In genomic region chr3:115760722-115761121, GRCh38 we compare ENCODE assay signal across 16 cellular contexts.
A peak's percentile ranks its signal among the peaks of the same experiment; 100 is the strongest.
DNase-seq lines count a peak whose midpoint lies in the region; ATAC-seq and TF ChIP-seq lines count a peak whose summit lies in the region.
"Had no signal": no experiment of that assay in that cellular context is flagged by ENCODE, and none has a peak within 500 bp of the region (broad histone marks: within the 10 kb centered on the region; RNA-seq: fewer than 3 reads in every experiment).

No MANE protein-coding gene starts in this region.

- H3K27ac ChIP-seq in neuronal stem cell (replicated peaks; ENCODE audit: low read length) = no peak overlapping the region
- H3K27ac ChIP-seq: KMS-11 had no signal

- H3K4me3 ChIP-seq in neuronal stem cell (ENCODE audit: low read length in 2 of 2) = no peak overlapping the region
- H3K4me3 ChIP-seq: MG63 had no signal

- no peak overlapping the region for H3K4ac ChIP-seq in neuronal stem cell (ENCODE audit: low read length)

- no peak overlapping the region for H2BK15ac ChIP-seq in neuronal stem cell (ENCODE audit: low read length)

- H2BK12ac ChIP-seq in neuronal stem cell (ENCODE audit: low read length) = no peak overlapping the region

- WGBS in neuronal stem cell (ENCODE audit: extremely low coverage in 2 of 2, insufficient read length in 2 of 2, insufficient replicate concordance in 1 of 2), 2 donors = no CpG with 5 or more reads among the region's 3 CpGs

- H3K23ac ChIP-seq in neuronal stem cell (ENCODE audit: low read depth, low read length, poor library complexity) = no peak overlapping the region

- DNase-seq in DMS79 treated with DMSO at 0.1 percent for 48 hours (lab: John Stamatoyannopoulos, UW) (peak; percentile 16), NCI-H2171 (lab: John Stamatoyannopoulos, UW) (peak; percentile 53), neuronal stem cell (ENCODE audit: low spot score) (no peak)
- no peak for DNase-seq in activated effector memory CD4-positive, alpha-beta T cell treated with anti-CD3 and anti-CD28 coated beads, Interleukin-2, amount 50 U/mL, for 16 hours
- DNase-seq: CD4-positive, alpha-beta memory T cell; EL; H7; MG63; NCI-H1092 treated with DMSO at 0.1 percent for 48 hours; NCI-H1930; NCI-H2227 treated with DMSO at 0.1 percent for 48 hours; T-helper 1 cell had no signal

- ATAC-seq in SK-N-SH treated with all-trans-retinoic acid at 6 μM for 48 hours (no peak; the same call in 2 of the 3 replicates), HG02840 (IDR thresholded peaks at IDR 0.05; ENCODE audit: low FRiP score, unreplicated experiment) (no peak), GM21528 (IDR thresholded peaks at IDR 0.05; ENCODE audit: low FRiP score, unreplicated experiment) (no peak)

- H3K9me3 ChIP-seq in neuronal stem cell (replicated peaks in 1 of 2; ENCODE audit: control insufficient read depth in 2 of 2, insufficient read depth in 1 of 2, low read depth in 1 of 2, low read length in 2 of 2) = no peaks in the 10 kb centered on the region
- H3K9me3 ChIP-seq: MG63 had no signal

- peak overlapping the region; percentile 9 for H3K9ac ChIP-seq in neuronal stem cell (ENCODE audit: low read depth, low read length, poor library complexity)
- H3K9ac ChIP-seq: KMS-11 had no signal

- H3K18ac ChIP-seq in neuronal stem cell (ENCODE audit: low read length) = no peak overlapping the region

- H3K4me1 ChIP-seq in neuronal stem cell (ENCODE audit: control insufficient read depth in 2 of 2, insufficient read depth in 1 of 2, low read depth in 1 of 2, low read length in 2 of 2) = no peaks in the 10 kb centered on the region

- H2BK120ac ChIP-seq in neuronal stem cell (ENCODE audit: low read depth, low read length) = no peak overlapping the region

- no peak overlapping the region for H3K4me2 ChIP-seq in neuronal stem cell (ENCODE audit: insufficient read depth, low read length, poor library complexity, severe bottlenecking)
- H3K4me2 ChIP-seq: KMS-11 had no signal

- H2AFZ ChIP-seq in neuronal stem cell (ENCODE audit: low read length) = no peak overlapping the region

- H3K79me1 ChIP-seq in neuronal stem cell (ENCODE audit: low read depth, low read length) = no peaks in the 10 kb centered on the region

- no peak overlapping the region for H4K91ac ChIP-seq in neuronal stem cell (ENCODE audit: low read depth, low read length, poor library complexity)

- H2AK5ac ChIP-seq in neuronal stem cell (ENCODE audit: low read depth, low read length) = no peak overlapping the region

- no peak overlapping the region for H4K8ac ChIP-seq in neuronal stem cell (ENCODE audit: low read depth, low read length)

- H3K36me3 ChIP-seq in neuronal stem cell (replicated peaks in 1 of 2; ENCODE audit: control insufficient read depth in 2 of 2, insufficient read depth in 2 of 2, low read length in 2 of 2) = no peaks in the 10 kb centered on the region
- H3K36me3 ChIP-seq: MG63 had no signal

- no peak overlapping the region for H2BK5ac ChIP-seq in neuronal stem cell (ENCODE audit: low read length)

- no peaks in the 10 kb centered on the region for H3K27me3 ChIP-seq in neuronal stem cell (ENCODE audit: control insufficient read depth in 3 of 3, insufficient read depth in 3 of 3, low read depth in 1 of 3, low read length in 3 of 3)
- H3K27me3 ChIP-seq: MG63 had no signal

- H3K14ac ChIP-seq in neuronal stem cell (ENCODE audit: low read length) = no peak overlapping the region

TF ChIP-seq in SK-N-SH treated with all-trans-retinoic acid at 6 μM for 48 hours, 23 proteins besides CTCF, POLR2A, EP300 and RAD21:
- TF ChIP-seq CSDC2 (CRISPR knock-in tag; IDR thresholded peaks at IDR 0.05) (no peak), PPARA (CRISPR knock-in tag; IDR thresholded peaks at IDR 0.05; ENCODE audit: borderline replicate concordance) (no peak), TSHZ2 (CRISPR knock-in tag; IDR thresholded peaks at IDR 0.05) (0 out of 2 replicates have a peak, but pooled peaks have one; percentile 16), CREB5 (CRISPR knock-in tag; IDR thresholded peaks at IDR 0.05; ENCODE audit: low read depth) (no peak), ARNTL (CRISPR knock-in tag; IDR thresholded peaks at IDR 0.05; ENCODE audit: borderline replicate concordance, low read depth) (no peak), ZC3H10 (CRISPR knock-in tag; IDR thresholded peaks at IDR 0.05) (no peak)

Comparison
In these comparisons a context has a peak if more than half of its experiments do, and no peak if none do; other contexts are left out.
1. DNase-seq: peak in DMS79 treated with DMSO at 0.1 percent for 48 hours (single experiment) and NCI-H2171 (single experiment); none in neuronal stem cell (single experiment) and activated effector memory CD4-positive, alpha-beta T cell treated with anti-CD3 and anti-CD28 coated beads, Interleukin-2, amount 50 U/mL, for 16 hours (single experiment).